ENCODE assay signal across 8 cellular contexts in genomic region chr19:45613926-45614725, GRCh38. TPM values are rescaled to one million over a fixed set of nuclear protein-coding genes. Genes with fewer than 3 reads are reported as not detected.
DNase-seq lines count a peak whose midpoint lies in the region; ATAC-seq, FAIRE-seq and TF ChIP-seq lines count a peak whose summit lies in the region.

No MANE protein-coding gene starts in this region.

- peaks cover 8% of the 10 kb centered on the region for H3K27me3 Mint-ChIP-seq in neural progenitor cell (ENCODE audit: insufficient read depth, low read depth)

- H3K27ac Mint-ChIP-seq in neural progenitor cell, result peak overlapping the region; percentile 31

- no peaks in the 10 kb centered on the region for H4K20me1 ChIP-seq in neural progenitor cell (ENCODE audit: low read depth)

- no peaks in the 10 kb centered on the region for H3K27me3 ChIP-seq in neural progenitor cell

- no peaks in the 10 kb centered on the region for H3K36me3 ChIP-seq in neural progenitor cell

- H3K9ac ChIP-seq in neural progenitor cell, result no peak overlapping the region

- H3F3A ChIP-seq in neural progenitor cell (ENCODE audit: low read depth), result peaks cover 24% of the 10 kb centered on the region

- TF ChIP-seq CTCF in neural progenitor cell (IDR thresholded peaks at IDR 0.05), result no peak

- FAIRE-seq in RCC 7860 (lab: Jason Lieb, UNC), result peak; percentile 86

- peaks cover 16% of the 10 kb centered on the region for H3K36me3 Mint-ChIP-seq in neural progenitor cell

- peak; percentile 88 for DNase-seq in CD1c-positive myeloid dendritic cell (ENCODE audit: extremely low spot score)
- peak; percentile 84 for DNase-seq in RCC 7860 (ENCODE audit: low spot score)
- no peak for DNase-seq in neural progenitor cell (ENCODE audit: low spot score)
- DNase-seq in Ammon's horn (ENCODE audit: low spot score), result no peak

- peak overlapping the region; percentile 50 for H3K4me3 Mint-ChIP-seq in neural progenitor cell

- H3K79me2 ChIP-seq in neural progenitor cell (ENCODE audit: low read depth), result no peaks in the 10 kb centered on the region

- H3K4me2 ChIP-seq in neural progenitor cell, result no peak overlapping the region

- H3K27ac ChIP-seq in cingulate gyrus (ENCODE audit: low read depth, low read length) (peak overlapping the region; percentile 25), neural progenitor cell (no peak overlapping the region)

- H2AFZ ChIP-seq in neural progenitor cell (replicated peaks), result no peak overlapping the region

- H3K9me3 Mint-ChIP-seq in neural progenitor cell, result no peaks in the 10 kb centered on the region

- no peaks in the 10 kb centered on the region for H3K9me3 ChIP-seq in neural progenitor cell (ENCODE audit: low read depth)

- H3K4me3 ChIP-seq in neural progenitor cell, result no peak overlapping the region

- peaks cover 4% of the 10 kb centered on the region for H3K4me1 ChIP-seq in neural progenitor cell

- ATAC-seq in GM21723 (IDR thresholded peaks at IDR 0.05; ENCODE audit: unreplicated experiment), result peak; percentile 57
- ATAC-seq in HG03460 (IDR thresholded peaks at IDR 0.05; ENCODE audit: unreplicated experiment), result no peak
- no peak for ATAC-seq in HG03039 (IDR thresholded peaks at IDR 0.05; ENCODE audit: unreplicated experiment)

- peaks cover 16% of the 10 kb centered on the region for H3K4me1 Mint-ChIP-seq in neural progenitor cell

RNA-seq across cellular contexts. Expression of gene GPR4, which starts 12.1 kb away (rescaled TPM):
- total RNA-seq in neural progenitor cell (ENCODE audit: low replicate concordance), result not detected in 2 replicates

RNA-seq across cellular contexts. Expression of gene EML2, which starts 25.1 kb away (rescaled TPM):
- 15.9 and 20.3 TPM in 2 replicates for total RNA-seq in neural progenitor cell (ENCODE audit: low replicate concordance)

RNA-seq across cellular contexts. Expression of gene OPA3, which starts 29.5 kb away (rescaled TPM):
- total RNA-seq in neural progenitor cell (ENCODE audit: low replicate concordance), result 3.7 and 11.3 TPM in 2 replicates

RNA-seq across cellular contexts. Expression of gene GIPR, which starts 53.9 kb away (rescaled TPM):
- total RNA-seq in neural progenitor cell (ENCODE audit: low replicate concordance), result not detected in 2 replicates

Comparison
In these comparisons a context has a peak if more than half of its experiments do, and no peak if none do; other contexts are left out.
1. DNase-seq: peak in CD1c-positive myeloid dendritic cell (single experiment) and RCC 7860 (single experiment); none in neural progenitor cell (single experiment) and Ammon's horn (single experiment).